ENCODE assay signal across 9 cellular contexts in the genomic region with DNA sequence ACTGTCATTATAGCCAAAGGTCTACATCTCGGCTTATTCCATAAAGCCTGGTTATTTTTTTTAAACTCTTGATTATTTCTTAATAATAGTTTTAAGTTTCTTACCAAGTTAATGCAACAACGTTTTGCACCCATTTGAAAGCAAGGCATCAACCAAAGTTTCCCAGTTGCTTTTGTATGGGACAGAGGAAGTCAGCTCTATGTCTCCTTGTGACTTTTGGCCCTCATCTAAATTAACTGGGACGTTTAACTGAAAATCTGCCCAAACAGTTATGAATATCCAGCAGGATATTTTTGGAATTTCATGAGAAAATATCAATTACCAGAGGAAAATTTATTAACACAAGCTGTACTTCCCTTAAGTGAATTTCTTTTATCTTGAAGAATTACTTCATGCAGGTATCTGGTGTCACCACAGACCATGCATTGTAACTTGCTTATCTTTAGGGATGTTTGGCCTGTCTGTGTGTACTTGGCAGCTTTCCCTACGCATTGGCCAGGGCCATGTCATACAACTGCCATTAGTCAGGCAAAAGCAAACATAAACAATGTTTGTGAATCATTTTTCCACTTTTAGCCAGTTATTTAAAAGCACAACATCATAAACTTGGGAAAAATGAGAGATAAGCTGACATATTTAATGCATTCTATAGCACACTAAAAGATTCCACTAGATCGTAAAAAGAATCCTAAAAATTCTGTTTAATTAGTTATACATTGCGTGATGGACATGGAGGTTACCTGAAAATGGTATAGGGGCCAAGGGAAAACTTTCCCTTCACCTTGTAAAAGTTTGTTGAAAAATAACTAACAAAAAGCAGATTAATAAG.
DNase-seq lines count a peak whose midpoint lies in the region; ATAC-seq and TF ChIP-seq lines count a peak whose summit lies in the region.
"Had no signal": no experiment of that assay in that cellular context is flagged by ENCODE, and none has a peak within 500 bp of the region (broad histone marks: within the 10 kb centered on the region; RNA-seq: fewer than 3 reads in every experiment).

No MANE protein-coding gene starts in this region.

- no peak overlapping the region for H3K27ac Mint-ChIP-seq in CD4-positive, alpha-beta memory T cell

- POLR2A ChIA-PET in CD4-positive, alpha-beta memory T cell (lab: Charles Lee; ENCODE audit: partially characterized antibody), result no interaction called here

- peak; percentile 84 for ATAC-seq in Right ventricle myocardium superior (ENCODE audit: poor library complexity)
- peak; percentile 85 for ATAC-seq in left lobe of liver

- H3K9me3 Mint-ChIP-seq in CD4-positive, alpha-beta memory T cell, result peaks cover 0 to 3% (median 0%) of the 10 kb centered on the region in 8 donors

- H3K27me3 ChIP-seq in CD4-positive, alpha-beta memory T cell (ENCODE audit: insufficient read depth, low read length), result no peaks in the 10 kb centered on the region
- H3K27me3 ChIP-seq: BLaER1 had no signal

- H3K4me1 ChIP-seq in CD4-positive, alpha-beta memory T cell (ENCODE audit: insufficient read depth, low read length), result no peaks in the 10 kb centered on the region
- H3K4me1 ChIP-seq: BLaER1 had no signal

- no peaks in the 10 kb centered on the region for H3K36me3 ChIP-seq in CD4-positive, alpha-beta memory T cell (ENCODE audit: insufficient read depth, low read length)
- H3K36me3 ChIP-seq: BLaER1 had no signal

- no peaks in the 10 kb centered on the region for H3K9me3 ChIP-seq in CD4-positive, alpha-beta memory T cell (ENCODE audit: control insufficient read depth in 1 of 2, low read length in 2 of 2)
- H3K9me3 ChIP-seq: BLaER1 had no signal

- TF ChIP-seq CTCF in astrocyte of the spinal cord (IDR thresholded peaks at IDR 0.05; ENCODE audit: low read depth, low read length), result no peak

- H3K4me3 ChIP-seq in astrocyte of the spinal cord (ENCODE audit: low read depth, low read length), result no peak overlapping the region
- H3K4me3 ChIP-seq in CD4-positive, alpha-beta memory T cell (ENCODE audit: low read length in 2 of 2), result no peak overlapping the region
- H3K4me3 ChIP-seq: BLaER1 had no signal

- no peak overlapping the region for H3K27ac ChIP-seq in CD4-positive, alpha-beta memory T cell (ENCODE audit: low read depth, low read length)
- H3K27ac ChIP-seq: BLaER1 had no signal

- intact Hi-C loops in Right ventricle myocardium superior (cut with DNase I) (loop anchor here (10.0 kb wide), 1 partner anchor 105 kb away; a partner anchor contains a TSS), cardiac septum (cut with DNase I) (loop anchor here (5.0 to 10.0 kb wide), 2 partner anchors 38 to 55 kb away; no protein-coding TSS in a partner anchor)
- intact Hi-C loops in CD4-positive, alpha-beta memory T cell (cut with micrococcal nuclease), result no loop called here

- DNase-seq in Right ventricle myocardium superior (no peak), cardiac septum (ENCODE audit: low spot score) (no peak), astrocyte of the spinal cord (ENCODE audit: low read depth, low spot score) (peak; percentile 85), left lobe of liver (ENCODE audit: low spot score) (peak; percentile 58), KBM-7 (no peak), cortex of kidney (lab: John Stamatoyannopoulos, UW) (no peak), NCI-H524 treated with DMSO at 0.1 percent for 48 hours (lab: John Stamatoyannopoulos, UW) (no peak)
- no peak for DNase-seq in CD4-positive, alpha-beta memory T cell

- in situ Hi-C loops in astrocyte of the spinal cord (cut with HindIII; ENCODE audit: low sequenced_read_pairs) (no loop called here), KBM-7 (cut with MboI; ENCODE audit: low pct_unique_long_range_greater_than_20kb, low sequenced_read_pairs) (no loop called here)

- H3K36me3 Mint-ChIP-seq in CD4-positive, alpha-beta memory T cell, result no peaks in the 10 kb centered on the region

- no peaks in the 10 kb centered on the region for H3K4me1 Mint-ChIP-seq in CD4-positive, alpha-beta memory T cell

- CTCF ChIA-PET in CD4-positive, alpha-beta memory T cell (lab: Charles Lee; ENCODE audit: partially characterized antibody), result no interaction called here

- no peak overlapping the region for H3K4me3 Mint-ChIP-seq in CD4-positive, alpha-beta memory T cell

- H3K27me3 Mint-ChIP-seq in CD4-positive, alpha-beta memory T cell, result no peaks in the 10 kb centered on the region

Comparison
In these comparisons a context has a peak if more than half of its experiments do, and no peak if none do; other contexts are left out.
1. DNase-seq: peak in astrocyte of the spinal cord (single experiment) and left lobe of liver (single experiment); none in Right ventricle myocardium superior (single experiment), cardiac septum (single experiment), CD4-positive, alpha-beta memory T cell (0 of 5), KBM-7 (single experiment), cortex of kidney (single experiment) and NCI-H524 treated with DMSO at 0.1 percent for 48 hours (single experiment).